ENCODE assay signal across 2 cellular contexts in genomic region chr7:67636363-67637355, GRCh38.
A peak's percentile ranks its signal among the peaks of the same experiment; 100 is the strongest.
TF ChIP-seq lines count a peak whose summit lies in the region.

No MANE protein-coding gene starts in this region.

TF ChIP-seq in HEK293, 187 proteins besides CTCF, POLR2A, EP300 and RAD21 (continued from another document):
- TF ChIP-seq ZBTB11 (tag by site-specific recombination; conservative IDR thresholded peaks at IDR 0.05; ENCODE audit: low read depth), result no peak
- no peak for TF ChIP-seq SETDB1 (IDR thresholded peaks at IDR 0.05; ENCODE audit: insufficient read length, low read length)
- no peak for TF ChIP-seq MZF1 (tag by site-specific recombination; IDR thresholded peaks at IDR 0.05; ENCODE audit: borderline replicate concordance)
- no peak for TF ChIP-seq GLI4 (tag by site-specific recombination; IDR thresholded peaks at IDR 0.05)
- TF ChIP-seq ZNF366 (tag by site-specific recombination; conservative IDR thresholded peaks at IDR 0.05), result peak; percentile 55; the same call in 1 of the 2 replicates

TF ChIP-seq in HepG2, 621 proteins besides CTCF, POLR2A, EP300 and RAD21 (continued from another document):
- TF ChIP-seq, protein P1, sequence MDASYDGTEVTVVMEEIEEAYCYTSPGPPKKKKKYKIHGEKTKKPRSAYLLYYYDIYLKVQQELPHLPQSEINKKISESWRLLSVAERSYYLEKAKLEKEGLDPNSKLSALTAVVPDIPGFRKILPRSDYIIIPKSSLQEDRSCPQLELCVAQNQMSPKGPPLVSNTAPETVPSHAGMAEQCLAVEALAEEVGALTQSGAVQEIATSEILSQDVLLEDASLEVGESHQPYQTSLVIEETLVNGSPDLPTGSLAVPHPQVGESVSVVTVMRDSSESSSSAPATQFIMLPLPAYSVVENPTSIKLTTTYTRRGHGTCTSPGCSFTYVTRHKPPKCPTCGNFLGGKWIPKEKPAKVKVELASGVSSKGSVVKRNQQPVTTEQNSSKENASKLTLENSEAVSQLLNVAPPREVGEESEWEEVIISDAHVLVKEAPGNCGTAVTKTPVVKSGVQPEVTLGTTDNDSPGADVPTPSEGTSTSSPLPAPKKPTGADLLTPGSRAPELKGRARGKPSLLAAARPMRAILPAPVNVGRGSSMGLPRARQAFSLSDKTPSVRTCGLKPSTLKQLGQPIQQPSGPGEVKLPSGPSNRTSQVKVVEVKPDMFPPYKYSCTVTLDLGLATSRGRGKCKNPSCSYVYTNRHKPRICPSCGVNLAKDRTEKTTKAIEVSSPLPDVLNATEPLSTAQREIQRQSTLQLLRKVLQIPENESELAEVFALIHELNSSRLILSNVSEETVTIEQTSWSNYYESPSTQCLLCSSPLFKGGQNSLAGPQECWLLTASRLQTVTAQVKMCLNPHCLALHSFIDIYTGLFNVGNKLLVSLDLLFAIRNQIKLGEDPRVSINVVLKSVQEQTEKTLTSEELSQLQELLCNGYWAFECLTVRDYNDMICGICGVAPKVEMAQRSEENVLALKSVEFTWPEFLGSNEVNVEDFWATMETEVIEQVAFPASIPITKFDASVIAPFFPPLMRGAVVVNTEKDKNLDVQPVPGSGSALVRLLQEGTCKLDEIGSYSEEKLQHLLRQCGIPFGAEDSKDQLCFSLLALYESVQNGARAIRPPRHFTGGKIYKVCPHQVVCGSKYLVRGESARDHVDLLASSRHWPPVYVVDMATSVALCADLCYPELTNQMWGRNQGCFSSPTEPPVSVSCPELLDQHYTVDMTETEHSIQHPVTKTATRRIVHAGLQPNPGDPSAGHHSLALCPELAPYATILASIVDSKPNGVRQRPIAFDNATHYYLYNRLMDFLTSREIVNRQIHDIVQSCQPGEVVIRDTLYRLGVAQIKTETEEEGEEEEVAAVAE (CRISPR knock-in tag; IDR thresholded peaks at IDR 0.05; ENCODE audit: borderline replicate concordance), result no peak
- TF ChIP-seq THYN1 (CRISPR knock-in tag; IDR thresholded peaks at IDR 0.05; ENCODE audit: borderline replicate concordance, low read depth), result no peak
- TF ChIP-seq, protein P2, sequence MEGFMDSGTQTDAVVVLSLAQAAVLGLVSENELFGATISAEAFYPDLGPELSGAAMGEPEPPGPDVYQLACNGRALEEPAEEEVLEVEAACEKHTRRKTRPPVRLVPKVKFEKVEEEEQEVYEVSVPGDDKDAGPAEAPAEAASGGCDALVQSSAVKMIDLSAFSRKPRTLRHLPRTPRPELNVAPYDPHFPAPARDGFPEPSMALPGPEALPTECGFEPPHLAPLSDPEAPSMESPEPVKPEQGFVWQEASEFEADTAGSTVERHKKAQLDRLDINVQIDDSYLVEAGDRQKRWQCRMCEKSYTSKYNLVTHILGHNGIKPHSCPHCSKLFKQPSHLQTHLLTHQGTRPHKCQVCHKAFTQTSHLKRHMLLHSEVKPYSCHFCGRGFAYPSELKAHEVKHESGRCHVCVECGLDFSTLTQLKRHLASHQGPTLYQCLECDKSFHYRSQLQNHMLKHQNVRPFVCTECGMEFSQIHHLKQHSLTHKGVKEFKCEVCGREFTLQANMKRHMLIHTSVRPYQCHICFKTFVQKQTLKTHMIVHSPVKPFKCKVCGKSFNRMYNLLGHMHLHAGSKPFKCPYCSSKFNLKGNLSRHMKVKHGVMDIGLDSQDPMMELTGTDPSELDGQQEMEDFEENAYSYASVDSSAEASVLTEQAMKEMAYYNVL (CRISPR knock-in tag; IDR thresholded peaks at IDR 0.05; ENCODE audit: borderline replicate concordance), result no peak
